ENCODE assay signal across 8 cellular contexts in genomic region chr1:232610902-232611748, GRCh38. TPM values are rescaled to one million over a fixed set of nuclear protein-coding genes. Genes with fewer than 3 reads are reported as not detected.
DNase-seq lines count a peak whose midpoint lies in the region; TF ChIP-seq lines count a peak whose summit lies in the region.
"Not testable (repeated sequence)": the region's sequence is repeated elsewhere in the genome, so short reads cannot be mapped to it uniquely, and the experiment has no call there.

No MANE protein-coding gene starts in this region.

- not testable (repeated sequence) for H3K27me3 Mint-ChIP-seq in dendritic cell treated with granulocyte-macrophage colony-stimulating factor and Interleukin-4, amounts not matched to agents 40 ng/mL and 50 ng/mL, for 4 days; mesothelial cell of epicardium (ENCODE audit: low read depth)

- not testable (repeated sequence) for H3K4me3 ChIP-seq in HL-60 (replicated peaks; ENCODE audit: insufficient read depth, low read length); right atrium auricular region

- H3K36me3 ChIP-seq in right atrium auricular region, result not testable (repeated sequence)

- TF ChIP-seq CTCF in HL-60 (IDR thresholded peaks at IDR 0.05; ENCODE audit: insufficient read depth, low read length); right atrium auricular region (IDR thresholded peaks at IDR 0.05); mesothelial cell of epicardium (IDR thresholded peaks at IDR 0.05; ENCODE audit: unreplicated experiment): not testable (repeated sequence)

- H3K9me3 Mint-ChIP-seq in dendritic cell treated with granulocyte-macrophage colony-stimulating factor and Interleukin-4, amounts not matched to agents 40 ng/mL and 50 ng/mL, for 4 days; mesothelial cell of epicardium: not testable (repeated sequence)

- not testable (repeated sequence) for H3K4me3 Mint-ChIP-seq in dendritic cell treated with granulocyte-macrophage colony-stimulating factor and Interleukin-4, amounts not matched to agents 40 ng/mL and 50 ng/mL, for 4 days; mesothelial cell of epicardium

- H3K27me3 ChIP-seq in HL-60 (ENCODE audit: insufficient read depth, poor library complexity, severe bottlenecking); right atrium auricular region: not testable (repeated sequence)

- not testable (repeated sequence) for H3K9me3 ChIP-seq in right atrium auricular region

- intact Hi-C loops in dendritic cell treated with granulocyte-macrophage colony-stimulating factor and Interleukin-4, amounts not matched to agents 40 ng/mL and 50 ng/mL, for 4 days (cut with micrococcal nuclease), result not testable (repeated sequence)

- peak overlapping the region; percentile 89 for H3K27ac Mint-ChIP-seq in dendritic cell treated with granulocyte-macrophage colony-stimulating factor and Interleukin-4, amounts not matched to agents 40 ng/mL and 50 ng/mL, for 4 days
- H3K27ac Mint-ChIP-seq in mesothelial cell of epicardium, result peak overlapping the region; percentile 35

- DNase-seq in AML-193 (lab: John Stamatoyannopoulos, UW) (peak; percentile 54 to 66), HL-60 (ENCODE audit: low read depth in 1 of 2, low spot score in 1 of 2) (peak in 1 of 2 experiments; percentile 89), NOMO-1 (lab: John Stamatoyannopoulos, UW; ENCODE audit: unreplicated experiment in 2 of 2) (peak; percentile 18 to 49), SIG-M5 treated with dmso at 0.1 percent for 504 hours (lab: John Stamatoyannopoulos, UW; ENCODE audit: unreplicated experiment) (peak; percentile 61), pons (ENCODE audit: low spot score) (peak; percentile 46)
- not testable (repeated sequence) for DNase-seq in right atrium auricular region (ENCODE audit: low spot score); mesothelial cell of epicardium (ENCODE audit: low spot score in 2 of 2, unreplicated experiment in 2 of 2)

- peaks cover 51% of the 10 kb centered on the region for H3K4me1 Mint-ChIP-seq in dendritic cell treated with granulocyte-macrophage colony-stimulating factor and Interleukin-4, amounts not matched to agents 40 ng/mL and 50 ng/mL, for 4 days (ENCODE audit: low read depth)
- peaks cover 54% of the 10 kb centered on the region for H3K4me1 Mint-ChIP-seq in mesothelial cell of epicardium

- H3K27ac ChIP-seq in HL-60 (replicated peaks) (peak overlapping the region; percentile 84), right atrium auricular region (peak overlapping the region; percentile 47 to 52)

- peaks cover 17% of the 10 kb centered on the region for H3K36me3 Mint-ChIP-seq in dendritic cell treated with granulocyte-macrophage colony-stimulating factor and Interleukin-4, amounts not matched to agents 40 ng/mL and 50 ng/mL, for 4 days (ENCODE audit: low read depth)
- H3K36me3 Mint-ChIP-seq in mesothelial cell of epicardium, result peaks cover 11% of the 10 kb centered on the region

- peaks cover 0 to 43% of the 10 kb centered on the region in 2 donors for H3K4me1 ChIP-seq in right atrium auricular region

RNA-seq across cellular contexts. Expression of gene SIPA1L2, which starts 18.8 kb away (rescaled TPM):
- total RNA-seq in right atrium auricular region, result 100 to 1,000 TPM in 1 of 2 donors, 10 to 100 TPM in 1; 57.1 to 100 TPM
- 78.7 to 82.0 TPM (median 81.4 TPM) in 3 replicates for total RNA-seq in mesothelial cell of epicardium
